In genomic region chr21:26118928-26119540, GRCh38 we compare ENCODE assay signal across 33 cellular contexts. TPM values are rescaled to one million over a fixed set of nuclear protein-coding genes. Genes with fewer than 3 reads are reported as not detected.
DNase-seq lines count a peak whose midpoint lies in the region; ATAC-seq, FAIRE-seq and TF ChIP-seq lines count a peak whose summit lies in the region.
"Had no signal": no experiment of that assay in that cellular context is flagged by ENCODE, and none has a peak within 500 bp of the region (broad histone marks: within the 10 kb centered on the region; RNA-seq: fewer than 3 reads in every experiment).

No MANE protein-coding gene starts in this region.

- POLR2A ChIA-PET in activated CD4-positive, alpha-beta memory T cell treated with anti-CD3 and anti-CD28 coated beads, Interleukin-2, amount 10 ng/mL, durations not matched to agents 7 days and 5 days (lab: Charles Lee) = no interaction called here

- ATAC-seq in GM23338 (no peak), memory B cell (ENCODE audit: low read depth) (peak; percentile 76)
- ATAC-seq: activated CD8-positive, alpha-beta memory T cell treated with anti-CD3 and anti-CD28 coated beads, Interleukin-2, amount 10 ng/mL, durations not matched to agents 7 days and 5 days; left ventricle myocardium superior; natural killer cell had no signal

- H3K4me1 Mint-ChIP-seq in GM23338 (peaks cover 87% of the 10 kb centered on the region), memory B cell (peaks cover 17% of the 10 kb centered on the region)
- H3K4me1 Mint-ChIP-seq in activated CD4-positive, alpha-beta memory T cell treated with anti-CD3 and anti-CD28 coated beads, Interleukin-2, amount 10 ng/mL, durations not matched to agents 7 days and 5 days = no peaks in the 10 kb centered on the region
- H3K4me1 Mint-ChIP-seq: activated CD8-positive, alpha-beta memory T cell treated with anti-CD3 and anti-CD28 coated beads, Interleukin-2, amount 10 ng/mL, durations not matched to agents 7 days and 5 days; activated naive CD8-positive, alpha-beta T cell treated with anti-CD3 and anti-CD28 coated beads, Interleukin-2, amount 10 ng/mL, durations not matched to agents 7 days and 5 days; CD8-positive, alpha-beta memory T cell; natural killer cell had no signal

- no peaks in the 10 kb centered on the region for H3K9me3 Mint-ChIP-seq in GM23338
- no peaks in the 10 kb centered on the region for H3K9me3 Mint-ChIP-seq in memory B cell
- H3K9me3 Mint-ChIP-seq in activated CD4-positive, alpha-beta memory T cell treated with anti-CD3 and anti-CD28 coated beads, Interleukin-2, amount 10 ng/mL, durations not matched to agents 7 days and 5 days = no peaks in the 10 kb centered on the region
- H3K9me3 Mint-ChIP-seq: activated naive CD8-positive, alpha-beta T cell treated with anti-CD3 and anti-CD28 coated beads, Interleukin-2, amount 10 ng/mL, durations not matched to agents 7 days and 5 days; CD8-positive, alpha-beta memory T cell; natural killer cell had no signal

- peaks cover 81% of the 10 kb centered on the region for H3K4me1 ChIP-seq in GM23338 (ENCODE audit: insufficient read depth)
- H3K4me1 ChIP-seq: colonic mucosa had no signal

- no peaks in the 10 kb centered on the region for H3K27me3 ChIP-seq in GM23338 (ENCODE audit: insufficient read depth)
- H3K27me3 ChIP-seq: BE2C, colonic mucosa had no signal

- no peak overlapping the region for H2AFZ ChIP-seq in GM23338

- no peaks in the 10 kb centered on the region for H3K9me2 ChIP-seq in GM23338 (ENCODE audit: insufficient read depth)

- H3K27ac Mint-ChIP-seq in GM23338 (peak overlapping the region; percentile 67; the same call in 1 of the 2 replicates), memory B cell (peak overlapping the region; percentile 12)
- no peak overlapping the region for H3K27ac Mint-ChIP-seq in activated CD4-positive, alpha-beta memory T cell treated with anti-CD3 and anti-CD28 coated beads, Interleukin-2, amount 10 ng/mL, durations not matched to agents 7 days and 5 days
- H3K27ac Mint-ChIP-seq: activated CD8-positive, alpha-beta memory T cell treated with anti-CD3 and anti-CD28 coated beads, Interleukin-2, amount 10 ng/mL, durations not matched to agents 7 days and 5 days; activated naive CD8-positive, alpha-beta T cell treated with anti-CD3 and anti-CD28 coated beads, Interleukin-2, amount 10 ng/mL, durations not matched to agents 7 days and 5 days; CD8-positive, alpha-beta memory T cell; natural killer cell had no signal

- H3K4me3 ChIP-seq in GM23338 (no peak overlapping the region), SK-N-MC (peak overlapping the region; percentile 46)
- H3K4me3 ChIP-seq: colonic mucosa had no signal

- no peak for TF ChIP-seq CTCF in GM23338 (conservative IDR thresholded peaks at IDR 0.05; ENCODE audit: low read depth in 2 of 2)

- H3F3A ChIP-seq in GM23338 (replicated peaks; ENCODE audit: low read depth) = no peaks in the 10 kb centered on the region

- H3K27ac ChIP-seq in GM23338 (ENCODE audit: low read depth) (peak overlapping the region; percentile 33; the same call in 1 of the 2 replicates), SK-N-MC (peak overlapping the region; percentile 64), substantia nigra (ENCODE audit: low read depth, low read length, poor library complexity, severe bottlenecking) (peak overlapping the region; percentile 94)
- H3K27ac ChIP-seq: colonic mucosa, HL-60, WERI-Rb-1 had no signal

- no peak overlapping the region; the same call in none of the 2 replicates for H3K4me2 ChIP-seq in GM23338

- no peaks in the 10 kb centered on the region for H3K36me3 ChIP-seq in GM23338 (ENCODE audit: insufficient read depth)
- peaks cover 1% of the 10 kb centered on the region for H3K36me3 ChIP-seq in SK-N-MC (ENCODE audit: insufficient read depth, low read length)
- H3K36me3 ChIP-seq: BE2C, colonic mucosa had no signal

- H3K79me2 ChIP-seq in GM23338 (replicated peaks; ENCODE audit: insufficient read depth) = peaks cover 100% of the 10 kb centered on the region

- H3K27me3 Mint-ChIP-seq in GM23338 (ENCODE audit: insufficient read depth, low read depth, poor library complexity) = peaks cover 5% of the 10 kb centered on the region
- H3K27me3 Mint-ChIP-seq in memory B cell = no peaks in the 10 kb centered on the region
- no peaks in the 10 kb centered on the region for H3K27me3 Mint-ChIP-seq in activated CD4-positive, alpha-beta memory T cell treated with anti-CD3 and anti-CD28 coated beads, Interleukin-2, amount 10 ng/mL, durations not matched to agents 7 days and 5 days
- H3K27me3 Mint-ChIP-seq: activated CD8-positive, alpha-beta memory T cell treated with anti-CD3 and anti-CD28 coated beads, Interleukin-2, amount 10 ng/mL, durations not matched to agents 7 days and 5 days; activated naive CD8-positive, alpha-beta T cell treated with anti-CD3 and anti-CD28 coated beads, Interleukin-2, amount 10 ng/mL, durations not matched to agents 7 days and 5 days; CD8-positive, alpha-beta memory T cell had no signal

- no peak for FAIRE-seq in RCC 7860 (lab: Jason Lieb, UNC)
- FAIRE-seq: astrocyte, GM19239, islet of Langerhans had no signal

- H3K36me3 Mint-ChIP-seq in GM23338 (ENCODE audit: low read depth) (no peaks in the 10 kb centered on the region), memory B cell (peaks cover 2% of the 10 kb centered on the region)
- no peaks in the 10 kb centered on the region for H3K36me3 Mint-ChIP-seq in activated CD4-positive, alpha-beta memory T cell treated with anti-CD3 and anti-CD28 coated beads, Interleukin-2, amount 10 ng/mL, durations not matched to agents 7 days and 5 days (ENCODE audit: low read depth)
- H3K36me3 Mint-ChIP-seq: activated CD8-positive, alpha-beta memory T cell treated with anti-CD3 and anti-CD28 coated beads, Interleukin-2, amount 10 ng/mL, durations not matched to agents 7 days and 5 days; CD8-positive, alpha-beta memory T cell; natural killer cell had no signal

- peak overlapping the region; percentile 1 for H3K9ac ChIP-seq in SK-N-MC (ENCODE audit: insufficient read length)

- H3K9me3 ChIP-seq in SK-N-MC (ENCODE audit: low read depth, low read length) = no peaks in the 10 kb centered on the region
- H3K9me3 ChIP-seq: BE2C, colonic mucosa had no signal

- DNase-seq in GM23338 (ENCODE audit: low spot score) = no peak
- no peak for DNase-seq in SK-N-MC (ENCODE audit: low read depth, low spot score)
- no peak for DNase-seq in memory B cell (ENCODE audit: low spot score in 2 of 2)
- DNase-seq in substantia nigra (lab: John Stamatoyannopoulos, UW) = no peak
- no peak for DNase-seq in KG1 (lab: John Stamatoyannopoulos, UW)
- no peak for DNase-seq in RCC 7860 (ENCODE audit: low spot score)
- no peak for DNase-seq in activated CD4-positive, alpha-beta memory T cell treated with anti-CD3 and anti-CD28 coated beads, Interleukin-2, amount 10 ng/mL, durations not matched to agents 7 days and 5 days
- DNase-seq: activated CD4-positive, alpha-beta T cell treated with anti-CD3 and anti-CD28 coated beads, Interleukin-2, amount 50 U/mL, for 1 hour; activated CD8-positive, alpha-beta memory T cell treated with anti-CD3 and anti-CD28 coated beads, Interleukin-2, amount 10 ng/mL, durations not matched to agents 7 days and 5 days; activated gamma-delta T cell treated with Interleukin-2 at 50 U/mL for 16 hours; activated naive CD8-positive, alpha-beta T cell treated with anti-CD3 and anti-CD28 coated beads, Interleukin-2, amount 10 ng/mL, durations not matched to agents 7 days and 5 days; activated T-cell treated with anti-CD3 and anti-CD28 coated beads, Interleukin-2, amount 50 U/mL, for 48 hours; BE2C; CD8-positive, alpha-beta memory T cell; colonic mucosa; effector CD8-positive, alpha-beta T cell; glutamatergic neuron; H7; Kasumi-1; left ventricle myocardium superior; natural killer cell; NCI-H1436; NCI-H2081; NCI-H345; NCI-H69; stimulated activated CD4-positive, alpha-beta T cell treated with anti-CD3 and anti-CD28 coated beads, Interleukin-15, amount 100 ng/mL, for 24 hours; stimulated activated CD4-positive, alpha-beta T cell treated with anti-CD3 and anti-CD28 coated beads, Interleukin-4, amount 100 ng/mL, for 4 hours; SW 1271; WERI-Rb-1 had no signal

- CTCF ChIA-PET in activated CD4-positive, alpha-beta memory T cell treated with anti-CD3 and anti-CD28 coated beads, Interleukin-2, amount 10 ng/mL, durations not matched to agents 7 days and 5 days (lab: Charles Lee) = interaction anchor here (0.9 kb wide), 1 partner anchor 49 kb away, joined by 3 read pairs; no protein-coding TSS in a partner anchor

- peaks cover 38% of the 10 kb centered on the region for H4K20me1 ChIP-seq in GM23338 (replicated peaks; ENCODE audit: insufficient read depth)

- H3K4me3 Mint-ChIP-seq in GM23338 (no peak overlapping the region), memory B cell (peak overlapping the region; percentile 53)
- H3K4me3 Mint-ChIP-seq in activated CD4-positive, alpha-beta memory T cell treated with anti-CD3 and anti-CD28 coated beads, Interleukin-2, amount 10 ng/mL, durations not matched to agents 7 days and 5 days = no peak overlapping the region
- H3K4me3 Mint-ChIP-seq: activated CD8-positive, alpha-beta memory T cell treated with anti-CD3 and anti-CD28 coated beads, Interleukin-2, amount 10 ng/mL, durations not matched to agents 7 days and 5 days; activated naive CD8-positive, alpha-beta T cell treated with anti-CD3 and anti-CD28 coated beads, Interleukin-2, amount 10 ng/mL, durations not matched to agents 7 days and 5 days; CD8-positive, alpha-beta memory T cell; natural killer cell had no signal

TF ChIP-seq in GM23338, 12 proteins besides CTCF, POLR2A, EP300 and RAD21 (continues in another document):
- TF ChIP-seq ZNF331 (CRISPR knock-in tag; IDR thresholded peaks at IDR 0.05; ENCODE audit: low read depth) = no peak

RNA-seq across cellular contexts. Expression of gene APP, which starts 51.5 kb away (rescaled TPM):
- 383 and 444 TPM in 2 replicates for total RNA-seq in GM23338 (2014; rRNA removed; shearing (Covaris generic))
- 59.8 and 69.4 TPM in 2 replicates for polyA plus RNA-seq in GM23338 (2016; fragmentation: Nextera tagmentation; extraction: Ambion mirVana)
- total RNA-seq in activated CD4-positive, alpha-beta memory T cell treated with anti-CD3 and anti-CD28 coated beads, Interleukin-2, amount 10 ng/mL, durations not matched to agents 7 days and 5 days = 10 to 100 TPM; 25.5 to 29.9 TPM

Comparison
In these comparisons a context has a peak if more than half of its experiments do, and no peak if none do; other contexts are left out.
1. H3K27ac ChIP-seq: peak in every context shown above with its lines; median percentile 94 in substantia nigra; 64 in SK-N-MC; 33 in GM23338.
2. RNA of gene APP, which starts 51.5 kb away (total RNA-seq): 383 to 444 TPM in GM23338; 25.5 to 29.9 TPM in activated CD4-positive, alpha-beta memory T cell treated with anti-CD3 and anti-CD28 coated beads, Interleukin-2, amount 10 ng/mL, durations not matched to agents 7 days and 5 days; every median in the first group is over 10 times any median in the second.